1 cellular context compared by ENCODE assay signal in genomic region chr2:195566201-195566600, GRCh38.
TF ChIP-seq lines count a peak whose summit lies in the region.

No MANE protein-coding gene starts in this region.

TF ChIP-seq in A549, 52 proteins besides CTCF, POLR2A, EP300 and RAD21 (continued from another document):
- TF ChIP-seq REST (IDR thresholded peaks at IDR 0.05) (no peak), ZFP36 (IDR thresholded peaks at IDR 0.05; ENCODE audit: borderline replicate concordance, partially characterized antibody) (no peak)
TF ChIP-seq in A549: peak in this region for 0.
